20 cellular contexts compared by ENCODE assay signal in the genomic region with DNA sequence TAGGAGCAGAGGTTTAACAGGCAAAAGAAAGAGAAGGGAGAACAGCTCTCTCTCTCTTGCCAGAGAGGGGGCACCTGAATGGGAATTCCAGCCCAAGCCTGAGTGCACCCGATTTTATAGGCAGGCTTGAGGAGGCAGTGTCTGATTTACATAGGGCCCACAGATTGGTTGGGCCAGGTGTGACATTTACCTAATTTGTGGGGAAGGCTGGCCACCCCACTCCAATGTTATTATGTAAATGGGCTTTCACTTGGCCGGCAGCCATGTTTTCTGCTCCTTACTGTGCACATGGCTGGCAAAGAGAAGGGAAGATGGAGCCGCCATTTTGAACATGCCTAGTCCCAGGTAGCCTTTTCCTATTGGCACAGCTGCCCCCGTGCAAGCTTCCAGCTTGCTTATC.
DNase-seq lines count a peak whose midpoint lies in the region; ATAC-seq lines count a peak whose summit lies in the region.
"Had no signal": no experiment of that assay in that cellular context is flagged by ENCODE, and none has a peak within 500 bp of the region (broad histone marks: within the 10 kb centered on the region; RNA-seq: fewer than 3 reads in every experiment).

No MANE protein-coding gene starts in this region.

- H3K27me3 ChIP-seq in H7 (ENCODE audit: control insufficient read depth, insufficient read depth, low read length), result no peaks in the 10 kb centered on the region

- DNase-seq in DMS 273 (lab: John Stamatoyannopoulos, UW; ENCODE audit: unreplicated experiment) (peak; percentile 71), NCI-H1092 (lab: John Stamatoyannopoulos, UW) (peak; percentile 33), NCI-H2081 treated with DMSO at 0.1 percent for 48 hours (lab: John Stamatoyannopoulos, UW) (peak; percentile 42), RPMI8226 (peak; percentile 86), H7 (no peak), A172 (ENCODE audit: low spot score) (no peak)
- DNase-seq: ACHN, AML-193, Caco-2, GM23248, HFFc6, NCI-H1694, NCI-H226, NCI-H524 treated with DMSO at 0.1 percent for 48 hours, SK-N-SH, T-cell, T1000 had no signal

- H3K4me3 ChIP-seq in H7 (ENCODE audit: insufficient read depth, low read depth, low read length), result no peak overlapping the region
- H3K4me3 ChIP-seq: GM23248 had no signal

- no peaks in the 10 kb centered on the region for H3K36me3 ChIP-seq in H7 (replicated peaks; ENCODE audit: control insufficient read depth, insufficient read depth, low read length)

- no peak for ATAC-seq in HG02763 (IDR thresholded peaks at IDR 0.05; ENCODE audit: unreplicated experiment)
- ATAC-seq: Panc1, Right ventricle myocardium inferior, T-cell had no signal

Comparison
In these comparisons a context has a peak if more than half of its experiments do, and no peak if none do; other contexts are left out.
1. DNase-seq: peak in DMS 273 (single experiment), NCI-H1092 (single experiment), NCI-H2081 treated with DMSO at 0.1 percent for 48 hours (single experiment) and RPMI8226 (single experiment); none in H7 (single experiment) and A172 (single experiment).